10 cellular contexts compared by ENCODE assay signal in genomic region chr11:8689726-8690255, GRCh38. TPM values are rescaled to one million over a fixed set of nuclear protein-coding genes. Genes with fewer than 3 reads are reported as not detected.
DNase-seq lines count a peak whose midpoint lies in the region; TF ChIP-seq lines count a peak whose summit lies in the region.
"Had no signal": no experiment of that assay in that cellular context is flagged by ENCODE, and none has a peak within 500 bp of the region (broad histone marks: within the 10 kb centered on the region; RNA-seq: fewer than 3 reads in every experiment).

No MANE protein-coding gene starts in this region.

- H3K4me1 Mint-ChIP-seq in activated naive CD4-positive, alpha-beta T cell treated with anti-CD3 and anti-CD28 coated beads for 36 hours (ENCODE audit: low read depth): peaks cover 45% of the 10 kb centered on the region

- CTCF ChIA-PET in activated naive CD4-positive, alpha-beta T cell treated with anti-CD3 and anti-CD28 coated beads for 36 hours (lab: Charles Lee): interaction anchor here (1.3 kb wide), 1 partner anchor 308 kb away, joined by 3 read pairs; no protein-coding TSS in a partner anchor

- H3K9ac ChIP-seq in SK-N-MC (ENCODE audit: insufficient read length): peak overlapping the region; percentile 91

- no peaks in the 10 kb centered on the region for H3K27me3 Mint-ChIP-seq in activated naive CD4-positive, alpha-beta T cell treated with anti-CD3 and anti-CD28 coated beads for 36 hours (ENCODE audit: low read depth)

- TF ChIP-seq EP300 in stomach (IDR thresholded peaks at IDR 0.05): no peak

- peaks cover 42% of the 10 kb centered on the region for H3K36me3 Mint-ChIP-seq in activated naive CD4-positive, alpha-beta T cell treated with anti-CD3 and anti-CD28 coated beads for 36 hours (ENCODE audit: low read depth)

- H3K4me1 ChIP-seq in stomach: peaks cover 15 to 52% (median 35%) of the 10 kb centered on the region in 4 donors

- intact Hi-C loops in activated naive CD4-positive, alpha-beta T cell treated with anti-CD3 and anti-CD28 coated beads for 36 hours (cut with micrococcal nuclease): loop anchor here (1.0 to 10.0 kb wide), 9 partner anchors 124 to 1945 kb away; partner anchors contain the start of genes SBF2, TMEM9B and WEE1
- intact Hi-C loops in stomach (cut with DNase I; ENCODE audit: low total_unique reads): loop anchor here (10.0 kb wide), 2 partner anchors 125 to 275 kb away; partner anchors contain the start of gene TMEM9B

- TF ChIP-seq POLR2A in stomach (IDR thresholded peaks at IDR 0.05): no peak

- H3K36me3 ChIP-seq in SK-N-MC (ENCODE audit: insufficient read depth, low read length) (peaks cover 39% of the 10 kb centered on the region), stomach (peaks cover 49 to 72% (median 65%) of the 10 kb centered on the region in 4 donors)

- no peaks in the 10 kb centered on the region for H3K27me3 ChIP-seq in stomach

- peak overlapping the region; percentile 97 for H3K4me3 Mint-ChIP-seq in activated naive CD4-positive, alpha-beta T cell treated with anti-CD3 and anti-CD28 coated beads for 36 hours

- H3K27ac Mint-ChIP-seq in activated naive CD4-positive, alpha-beta T cell treated with anti-CD3 and anti-CD28 coated beads for 36 hours: peak overlapping the region; percentile 96

- H3K4me3 ChIP-seq in SK-N-MC: peak overlapping the region; percentile 98
- no peak overlapping the region for H3K4me3 ChIP-seq in stomach

- TF ChIP-seq CTCF in stomach (IDR thresholded peaks at IDR 0.05): no peak

- no peaks in the 10 kb centered on the region for H3K9me3 Mint-ChIP-seq in activated naive CD4-positive, alpha-beta T cell treated with anti-CD3 and anti-CD28 coated beads for 36 hours

- no peak for DNase-seq in activated naive CD4-positive, alpha-beta T cell treated with anti-CD3 and anti-CD28 coated beads for 36 hours
- no peak for DNase-seq in activated naive CD4-positive, alpha-beta T cell (lab: John Stamatoyannopoulos, UW)
- DNase-seq in SK-N-MC (ENCODE audit: low read depth, low spot score): no peak
- peak; percentile 54 for DNase-seq in fibroblast of peridontal ligament (ENCODE audit: extremely low read depth)
- DNase-seq in stomach: no peak
- DNase-seq in H4 (ENCODE audit: low spot score): no peak
- no peak for DNase-seq in SIG-M5 treated with dmso at 0.1 percent for 504 hours (lab: John Stamatoyannopoulos, UW; ENCODE audit: unreplicated experiment)
- no peak for DNase-seq in midbrain (lab: John Stamatoyannopoulos, UW)
- DNase-seq: HCEC 1CT, NCI-H526 had no signal

- no peaks in the 10 kb centered on the region for H3K9me3 ChIP-seq in SK-N-MC (ENCODE audit: low read depth, low read length)
- no peaks in the 10 kb centered on the region for H3K9me3 ChIP-seq in stomach

- 80 to 90% (median 88%) methylated on average over 8 of the region's 8 CpGs for WGBS in stomach, 5 donors

- H3K27ac ChIP-seq in SK-N-MC (peak overlapping the region; percentile 87; the same call in 1 of the 2 replicates), stomach (peak overlapping the region in 3 of 5 donors; percentile 85 to 90 (median 88))

RNA-seq across cellular contexts. Expression of gene RPL27A, which starts 7.2 kb away (rescaled TPM):
- 1,000 to 10,000 TPM; 1,157 to 1,188 TPM for total RNA-seq in activated naive CD4-positive, alpha-beta T cell treated with anti-CD3 and anti-CD28 coated beads for 36 hours
- total RNA-seq in stomach: 1,000 to 10,000 TPM in 1 of 5 donors, 100 to 1,000 TPM in 4; 138 to 1,118 (median 938) TPM
- polyA plus RNA-seq in stomach: 1,000 to 10,000 TPM; 3,539 to 4,507 (median 3,746) TPM
- 1,580 and 1,699 TPM in 2 replicates for total RNA-seq in H4 (2014; rRNA removed; shearing (Covaris generic))

RNA-seq across cellular contexts. Expression of gene TRIM66, which starts 7.3 kb away (rescaled TPM):
- total RNA-seq in activated naive CD4-positive, alpha-beta T cell treated with anti-CD3 and anti-CD28 coated beads for 36 hours: 10 to 100 TPM; 16.4 to 19.1 TPM
- total RNA-seq in stomach: 1 to 10 TPM; 2.3 to 8.7 (median 7.0) TPM
- 1 to 10 TPM in 2 of 3 donors, under 1 TPM in 1; 0.76 to 1.9 (median 1.2) TPM for polyA plus RNA-seq in stomach
- total RNA-seq in H4 (2014; rRNA removed; shearing (Covaris generic)): 1.8 and 3.4 TPM in 2 replicates
